ENCODE assay signal across 19 cellular contexts in the genomic region with DNA sequence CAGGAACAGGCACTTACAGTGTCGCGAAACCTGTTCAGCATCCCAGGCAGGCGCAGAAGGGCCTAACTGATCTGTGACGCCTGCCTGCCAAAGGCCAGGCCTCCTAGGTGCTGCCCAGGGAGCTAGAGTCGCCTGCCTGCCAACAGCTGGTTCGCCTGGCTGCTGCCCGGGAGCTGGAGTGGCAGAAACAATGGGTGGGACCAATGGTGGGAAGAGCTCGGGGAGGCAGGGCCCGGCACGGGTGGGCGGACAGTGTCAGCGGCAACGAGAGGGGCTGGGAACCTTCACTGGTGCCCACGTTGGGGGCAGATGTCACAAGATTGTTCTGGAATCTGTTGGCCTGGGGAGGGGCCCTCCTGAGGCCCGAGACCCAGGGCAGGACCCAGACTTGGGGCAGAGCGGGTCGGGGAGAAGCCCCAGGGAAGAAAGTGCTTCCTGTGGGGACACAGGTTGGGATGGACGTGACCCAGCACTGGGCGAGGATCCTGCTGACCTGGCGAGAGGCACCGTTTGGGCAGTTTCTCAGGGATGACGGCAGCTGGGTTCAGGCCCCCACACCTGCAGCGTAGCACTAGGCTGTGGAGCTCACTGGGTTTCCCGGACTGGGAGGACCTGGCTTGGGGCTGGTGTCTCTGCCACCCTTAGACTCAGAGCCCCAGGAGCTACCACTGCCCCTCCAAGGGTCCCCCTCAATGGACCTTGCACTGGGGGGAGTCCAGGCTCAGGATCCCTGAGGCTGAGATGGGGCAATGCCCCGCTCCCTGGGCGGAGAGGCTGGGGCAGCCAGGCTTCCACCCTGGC.
DNase-seq lines count a peak whose midpoint lies in the region; ATAC-seq and TF ChIP-seq lines count a peak whose summit lies in the region.
"Had no signal": no experiment of that assay in that cellular context is flagged by ENCODE, and none has a peak within 500 bp of the region (broad histone marks: within the 10 kb centered on the region; RNA-seq: fewer than 3 reads in every experiment).

No MANE protein-coding gene starts in this region.

- H3K4me3 ChIP-seq in endodermal cell (ENCODE audit: low read length) (no peak overlapping the region), Karpas-422 (ENCODE audit: low read length) (no peak overlapping the region)
- H3K4me3 ChIP-seq: GM12878, tibial nerve had no signal

- no peak overlapping the region for H3K4me2 ChIP-seq in Karpas-422 (ENCODE audit: low read depth, low read length, poor library complexity, severe bottlenecking)

- H2AFZ ChIP-seq in Karpas-422 (ENCODE audit: low read length): no peak overlapping the region

- H3K27ac ChIP-seq in C4-2B (peak overlapping the region; percentile 21; the same call in 1 of the 2 replicates), endodermal cell (ENCODE audit: low read depth, low read length) (no peak overlapping the region), Karpas-422 (ENCODE audit: low read length) (no peak overlapping the region)
- H3K27ac ChIP-seq: tibial nerve had no signal

- TF ChIP-seq CTCF in C4-2B (conservative IDR thresholded peaks at IDR 0.05) (no peak), endodermal cell (conservative IDR thresholded peaks at IDR 0.05) (no peak), neural crest cell (conservative IDR thresholded peaks at IDR 0.05) (no peak)

- ATAC-seq in activated T-cell treated with anti-CD3 and anti-CD28 coated beads, Interleukin-2, amount 50 U/mL, for 4 hours: no peak
- ATAC-seq in GM21619 (IDR thresholded peaks at IDR 0.05; ENCODE audit: unreplicated experiment): no peak
- ATAC-seq: GM12878 had no signal

- H3K4me1 Mint-ChIP-seq in endodermal cell (peaks cover 3% of the 10 kb centered on the region), neural crest cell (no peaks in the 10 kb centered on the region)
- H3K4me1 Mint-ChIP-seq in activated T-cell treated with anti-CD3 and anti-CD28 coated beads, Interleukin-2, amount 50 U/mL, for 4 hours (ENCODE audit: low read depth): peaks cover 21% of the 10 kb centered on the region
- H3K4me1 Mint-ChIP-seq: B cell had no signal

- no peaks in the 10 kb centered on the region for H3K9me2 ChIP-seq in Karpas-422 (replicated peaks; ENCODE audit: insufficient read depth, low read length)

- no peaks in the 10 kb centered on the region for H3K9me3 Mint-ChIP-seq in endodermal cell
- no peaks in the 10 kb centered on the region for H3K9me3 Mint-ChIP-seq in neural crest cell
- H3K9me3 Mint-ChIP-seq in activated T-cell treated with anti-CD3 and anti-CD28 coated beads, Interleukin-2, amount 50 U/mL, for 4 hours: no peaks in the 10 kb centered on the region
- H3K9me3 Mint-ChIP-seq: activated CD4-positive, alpha-beta memory T cell treated with anti-CD3 and anti-CD28 coated beads for 36 hours; IgD-negative memory B cell had no signal

- 91 to 94% methylated on average over 15 to 26 of the region's 26 CpGs for WGBS in endodermal cell (ENCODE audit: insufficient coverage in 1 of 2, insufficient read length in 1 of 2), 2 experiments

- H3K79me2 ChIP-seq in Karpas-422 (ENCODE audit: low read length): no peaks in the 10 kb centered on the region

- H3K36me3 Mint-ChIP-seq in endodermal cell (ENCODE audit: low read depth) (no peaks in the 10 kb centered on the region), neural crest cell (ENCODE audit: low read depth) (no peaks in the 10 kb centered on the region)
- peaks cover 3% of the 10 kb centered on the region for H3K36me3 Mint-ChIP-seq in activated T-cell treated with anti-CD3 and anti-CD28 coated beads, Interleukin-2, amount 50 U/mL, for 4 hours (ENCODE audit: insufficient read depth)
- H3K36me3 Mint-ChIP-seq: activated CD4-positive, alpha-beta memory T cell treated with anti-CD3 and anti-CD28 coated beads for 36 hours; IgD-negative memory B cell had no signal

- H3K27me3 Mint-ChIP-seq in endodermal cell (ENCODE audit: insufficient read depth): no peaks in the 10 kb centered on the region
- no peaks in the 10 kb centered on the region for H3K27me3 Mint-ChIP-seq in neural crest cell (ENCODE audit: low read depth)
- H3K27me3 Mint-ChIP-seq in activated T-cell treated with anti-CD3 and anti-CD28 coated beads, Interleukin-2, amount 50 U/mL, for 4 hours (ENCODE audit: low read depth): no peaks in the 10 kb centered on the region
- H3K27me3 Mint-ChIP-seq: activated CD4-positive, alpha-beta memory T cell treated with anti-CD3 and anti-CD28 coated beads for 36 hours; B cell; IgD-negative memory B cell had no signal

- no peaks in the 10 kb centered on the region for H3K9me3 ChIP-seq in endodermal cell (ENCODE audit: control insufficient read depth, low read length)
- no peaks in the 10 kb centered on the region for H3K9me3 ChIP-seq in Karpas-422 (ENCODE audit: low read length)
- H3K9me3 ChIP-seq: tibial nerve had no signal

- DNase-seq in DMS79 treated with DMSO at 0.1 percent for 48 hours (lab: John Stamatoyannopoulos, UW): peak; percentile 78
- peak; percentile 52 for DNase-seq in endodermal cell
- no peak for DNase-seq in neural crest cell (ENCODE audit: low read depth, low spot score)
- DNase-seq in activated T-cell treated with anti-CD3 and anti-CD28 coated beads, Interleukin-2, amount 50 U/mL, for 4 hours: no peak
- no peak for DNase-seq in Karpas-422
- no peak for DNase-seq in NCI-H526 treated with DMSO at 0.1 percent for 48 hours (lab: John Stamatoyannopoulos, UW)
- DNase-seq: activated CD4-positive, alpha-beta memory T cell treated with anti-CD3 and anti-CD28 coated beads for 36 hours; activated T-cell treated with anti-CD3 and anti-CD28 coated beads, Interleukin-2, amount 50 U/mL, for 48 hours; amygdala; GDM1; hippocampal formation; NCI-H2081; SW 1271 had no signal

- H3K36me3 ChIP-seq in endodermal cell (ENCODE audit: control insufficient read depth, insufficient read depth, low read length) (no peaks in the 10 kb centered on the region), Karpas-422 (ENCODE audit: insufficient read depth, low read length) (no peaks in the 10 kb centered on the region)

- peaks cover 4% of the 10 kb centered on the region for H3K4me1 ChIP-seq in endodermal cell (ENCODE audit: control insufficient read depth, insufficient read depth, low read length)
- no peaks in the 10 kb centered on the region for H3K4me1 ChIP-seq in Karpas-422 (ENCODE audit: low read length)
- H3K4me1 ChIP-seq: tibial nerve had no signal

- H3K27ac Mint-ChIP-seq in endodermal cell (peak overlapping the region; percentile 30), neural crest cell (ENCODE audit: unreplicated experiment) (peak overlapping the region; percentile 35)
- H3K27ac Mint-ChIP-seq: activated CD4-positive, alpha-beta memory T cell treated with anti-CD3 and anti-CD28 coated beads for 36 hours; B cell; IgD-negative memory B cell had no signal

- no peaks in the 10 kb centered on the region for H3K27me3 ChIP-seq in endodermal cell (ENCODE audit: control insufficient read depth, insufficient read depth, low read length, poor library complexity, severe bottlenecking)
- H3K27me3 ChIP-seq in Karpas-422 (ENCODE audit: low read length): no peaks in the 10 kb centered on the region
- H3K27me3 ChIP-seq: tibial nerve had no signal

- no peak overlapping the region for H3K9ac ChIP-seq in endodermal cell (ENCODE audit: extremely low read depth, low read length, poor library complexity, severe bottlenecking)
- H3K9ac ChIP-seq in Karpas-422 (ENCODE audit: low read length): no peak overlapping the region

- H4K20me1 ChIP-seq in Karpas-422 (ENCODE audit: insufficient read depth, low read depth, low read length): no peaks in the 10 kb centered on the region

- H3K4me3 Mint-ChIP-seq in endodermal cell: no peak overlapping the region
- H3K4me3 Mint-ChIP-seq in neural crest cell: no peak overlapping the region
- H3K4me3 Mint-ChIP-seq in activated T-cell treated with anti-CD3 and anti-CD28 coated beads, Interleukin-2, amount 50 U/mL, for 4 hours: no peak overlapping the region
- H3K4me3 Mint-ChIP-seq: activated CD4-positive, alpha-beta memory T cell treated with anti-CD3 and anti-CD28 coated beads for 36 hours; B cell; IgD-negative memory B cell had no signal

Comparison
In these comparisons a context has a peak if more than half of its experiments do, and no peak if none do; other contexts are left out.
1. DNase-seq: peak in DMS79 treated with DMSO at 0.1 percent for 48 hours (single experiment) and endodermal cell (single experiment); none in neural crest cell (single experiment), activated T-cell treated with anti-CD3 and anti-CD28 coated beads, Interleukin-2, amount 50 U/mL, for 4 hours (single experiment), Karpas-422 (single experiment) and NCI-H526 treated with DMSO at 0.1 percent for 48 hours (single experiment).